ENCODE assay signal across 8 cellular contexts in the genomic region with DNA sequence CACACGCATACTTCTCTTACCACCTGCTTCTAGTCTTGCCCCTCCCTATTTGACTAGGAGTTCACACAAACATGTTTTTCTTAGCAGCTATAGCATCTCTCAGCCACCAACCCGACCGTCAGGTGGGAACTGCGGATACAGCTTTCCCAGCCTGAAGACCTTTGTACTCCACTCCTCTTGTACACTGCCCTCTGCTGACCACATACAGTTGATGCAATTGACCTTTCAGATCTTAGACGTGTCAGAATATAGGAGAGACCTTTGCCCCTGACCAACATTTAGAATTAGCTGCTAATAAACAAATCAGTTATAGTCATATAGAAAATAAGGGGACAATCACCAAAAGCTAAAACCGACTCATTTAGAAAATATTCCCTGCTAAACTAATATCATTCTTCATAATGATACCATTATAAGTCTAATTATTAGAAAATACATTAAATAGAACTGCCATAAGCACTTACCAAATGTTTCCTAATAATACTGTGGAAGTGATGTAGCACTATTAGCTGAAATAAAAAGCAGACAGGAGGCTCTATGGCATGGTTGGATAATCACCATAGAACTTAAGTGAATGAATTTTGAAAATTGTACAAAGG.
A peak's percentile ranks its signal among the peaks of the same experiment; 100 is the strongest.
DNase-seq lines count a peak whose midpoint lies in the region; ATAC-seq and TF ChIP-seq lines count a peak whose summit lies in the region.

No MANE protein-coding gene starts in this region.

- WGBS in trophoblast cell (ENCODE audit: extremely low coverage, insufficient coverage, insufficient read length), result no CpG with 5 or more reads among the region's 6 CpGs

- H3K4me3 ChIP-seq in foreskin fibroblast (ENCODE audit: low read depth in 1 of 2, low read length in 2 of 2) (no peak overlapping the region), trophoblast cell (ENCODE audit: low read depth, low read length) (no peak overlapping the region)

- no peaks in the 10 kb centered on the region for H3K27me3 ChIP-seq in trophoblast cell (ENCODE audit: insufficient read depth, low read length)

- H2BK12ac ChIP-seq in trophoblast cell (ENCODE audit: low read length), result no peak overlapping the region

- H3K9ac ChIP-seq in trophoblast cell (ENCODE audit: low read length), result no peak overlapping the region

- no peak overlapping the region for H3K18ac ChIP-seq in trophoblast cell (ENCODE audit: low read length)

- no peak overlapping the region for H4K8ac ChIP-seq in trophoblast cell (ENCODE audit: low read depth, low read length)

- H3K79me2 ChIP-seq in trophoblast cell (ENCODE audit: control insufficient read depth, insufficient read depth, low read length, poor library complexity), result no peaks in the 10 kb centered on the region

- H4K91ac ChIP-seq in trophoblast cell (ENCODE audit: low read depth, low read length), result no peak overlapping the region

- H2AK5ac ChIP-seq in trophoblast cell (ENCODE audit: low read length), result no peak overlapping the region

- no peaks in the 10 kb centered on the region for H3K36me3 ChIP-seq in trophoblast cell (ENCODE audit: control insufficient read depth in 1 of 2, insufficient read depth in 2 of 2, low read length in 2 of 2)

- ATAC-seq in GM18858 (IDR thresholded peaks at IDR 0.05; ENCODE audit: unreplicated experiment) (peak; percentile 88), HG02884 (IDR thresholded peaks at IDR 0.05; ENCODE audit: unreplicated experiment) (peak; percentile 82)

- H2BK120ac ChIP-seq in trophoblast cell (ENCODE audit: insufficient read depth, low read length, poor library complexity), result no peak overlapping the region

- no peak overlapping the region for H3K4ac ChIP-seq in trophoblast cell (ENCODE audit: low read depth, low read length)

- H3K4me2 ChIP-seq in trophoblast cell (ENCODE audit: low read length), result no peak overlapping the region

- no peak overlapping the region for H3K23ac ChIP-seq in trophoblast cell (ENCODE audit: low read length)

- no peaks in the 10 kb centered on the region for H3K4me1 ChIP-seq in trophoblast cell (ENCODE audit: control insufficient read depth in 1 of 2, insufficient read depth in 2 of 2, low read length in 2 of 2)

- H3K14ac ChIP-seq in trophoblast cell (ENCODE audit: low read length), result no peak overlapping the region

- in situ Hi-C loops in SK-MEL-5 (cut with HindIII; ENCODE audit: low pct_unique_long_range_greater_than_20kb, low sequenced_read_pairs), result no loop called here

- H4K12ac ChIP-seq in trophoblast cell (ENCODE audit: low read depth, low read length), result no peak overlapping the region

- TF ChIP-seq CTCF in foreskin fibroblast (IDR thresholded peaks at IDR 0.05; ENCODE audit: low read depth, low read length), result peak; percentile 63

- H2BK5ac ChIP-seq in trophoblast cell (ENCODE audit: low read depth, low read length, poor library complexity), result no peak overlapping the region

- DNase-seq in AML-193 (lab: John Stamatoyannopoulos, UW), result peak; percentile 35 to 40
- peak; percentile 77 for DNase-seq in NCI-H1092 treated with DMSO at 0.1 percent for 48 hours (lab: John Stamatoyannopoulos, UW)
- DNase-seq in SK-MEL-5 (ENCODE audit: low read depth, low spot score), result peak; percentile 92
- DNase-seq in foreskin fibroblast, result peak in 1 of 2 donors; percentile 54
- DNase-seq in trophoblast cell, result peak; percentile 65 to 87
- DNase-seq in cortex of kidney (lab: John Stamatoyannopoulos, UW), result no peak

- H3K27ac ChIP-seq in trophoblast cell (ENCODE audit: low read depth, low read length), result no peak overlapping the region

- no peak overlapping the region for H2AFZ ChIP-seq in trophoblast cell (ENCODE audit: insufficient read depth, low read length, poor library complexity)

- no peaks in the 10 kb centered on the region for H3K79me1 ChIP-seq in trophoblast cell (ENCODE audit: low read length)

- no peaks in the 10 kb centered on the region for H3K9me3 ChIP-seq in trophoblast cell (ENCODE audit: insufficient read depth, low read depth, low read length)
